8 cellular contexts compared by ENCODE assay signal in the genomic region with DNA sequence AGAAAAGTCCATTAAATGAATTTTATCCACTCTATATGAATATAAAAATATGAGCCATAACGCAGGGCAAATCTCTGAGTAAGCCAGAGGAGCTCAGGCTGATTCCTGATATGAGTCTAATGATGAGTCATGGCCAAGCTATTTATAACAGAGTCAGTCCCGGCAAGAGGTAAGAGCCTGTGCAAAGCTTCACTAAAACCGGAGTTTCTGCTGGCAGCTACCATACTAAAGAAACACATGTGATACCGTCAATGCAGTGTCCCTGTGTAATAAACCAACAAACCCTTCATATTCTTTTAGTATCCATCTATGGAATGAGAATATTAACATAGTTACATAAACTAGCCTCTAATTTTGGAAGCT.
DNase-seq lines count a peak whose midpoint lies in the region; TF ChIP-seq lines count a peak whose summit lies in the region.

No MANE protein-coding gene starts in this region.

- H3K27ac ChIP-seq in caudate nucleus (ENCODE audit: low read depth, low read length) (peak overlapping the region; percentile 67), tibial artery (no peak overlapping the region)

- intact Hi-C loops in tibial artery (cut with DNase I; ENCODE audit: low total_unique reads), result no loop called here

- H3K27me3 ChIP-seq in tibial artery, result no peaks in the 10 kb centered on the region

- H3K9me3 ChIP-seq in tibial artery, result no peaks in the 10 kb centered on the region

- H3K36me3 ChIP-seq in tibial artery, result no peaks in the 10 kb centered on the region

- DNase-seq in DMS 273 (lab: John Stamatoyannopoulos, UW; ENCODE audit: unreplicated experiment) (peak; percentile 38), DMS 273 treated with DMSO at 0.1 percent for 48 hours (lab: John Stamatoyannopoulos, UW) (no peak), HCEC 1CT (peak; percentile 97), Kasumi-1 (lab: John Stamatoyannopoulos, UW) (peak; percentile 7 to 16), caudate nucleus (lab: John Stamatoyannopoulos, UW) (peak in 17 of 61 donors; percentile 1 to 84 (median 17)), occipital lobe (lab: John Stamatoyannopoulos, UW) (peak; percentile 14), tibial artery (no peak)
- no peak for DNase-seq in activated CD4-positive, alpha-beta T cell treated with anti-CD3 and anti-CD28 coated beads, Interleukin-2, amount 50 U/mL, for 4 hours

- no peak overlapping the region for H3K4me3 ChIP-seq in tibial artery

- peaks cover 0 to 7% (median 3%) of the 10 kb centered on the region in 4 donors for H3K4me1 ChIP-seq in tibial artery

- TF ChIP-seq CTCF in tibial artery (IDR thresholded peaks at IDR 0.05), result no peak

Comparison
In these comparisons a context has a peak if more than half of its experiments do, and no peak if none do; other contexts are left out.
1. DNase-seq: peak in DMS 273 (single experiment), HCEC 1CT (single experiment), Kasumi-1 (2 of 2) and occipital lobe (single experiment); none in DMS 273 treated with DMSO at 0.1 percent for 48 hours (single experiment), tibial artery (0 of 2) and activated CD4-positive, alpha-beta T cell treated with anti-CD3 and anti-CD28 coated beads, Interleukin-2, amount 50 U/mL, for 4 hours (0 of 2).